ENCODE assay signal across 1 cellular context in genomic region chr5:155455791-155456514, GRCh38.
TF ChIP-seq lines count a peak whose summit lies in the region.

No MANE protein-coding gene starts in this region.

TF ChIP-seq in HepG2, 621 proteins besides CTCF, POLR2A, EP300 and RAD21 (continued from another document):
- TF ChIP-seq ZNF34 (CRISPR knock-in tag; IDR thresholded peaks at IDR 0.05; ENCODE audit: borderline replicate concordance) (no peak), STAT6 (CRISPR knock-in tag; IDR thresholded peaks at IDR 0.05; ENCODE audit: borderline replicate concordance) (no peak), ZSCAN21 (CRISPR knock-in tag; IDR thresholded peaks at IDR 0.05; ENCODE audit: borderline replicate concordance) (no peak), TRAFD1 (CRISPR knock-in tag; IDR thresholded peaks at IDR 0.05; ENCODE audit: borderline replicate concordance) (no peak), ZNF562 (CRISPR knock-in tag; IDR thresholded peaks at IDR 0.05; ENCODE audit: borderline replicate concordance) (no peak)
- TF ChIP-seq, protein P1, sequence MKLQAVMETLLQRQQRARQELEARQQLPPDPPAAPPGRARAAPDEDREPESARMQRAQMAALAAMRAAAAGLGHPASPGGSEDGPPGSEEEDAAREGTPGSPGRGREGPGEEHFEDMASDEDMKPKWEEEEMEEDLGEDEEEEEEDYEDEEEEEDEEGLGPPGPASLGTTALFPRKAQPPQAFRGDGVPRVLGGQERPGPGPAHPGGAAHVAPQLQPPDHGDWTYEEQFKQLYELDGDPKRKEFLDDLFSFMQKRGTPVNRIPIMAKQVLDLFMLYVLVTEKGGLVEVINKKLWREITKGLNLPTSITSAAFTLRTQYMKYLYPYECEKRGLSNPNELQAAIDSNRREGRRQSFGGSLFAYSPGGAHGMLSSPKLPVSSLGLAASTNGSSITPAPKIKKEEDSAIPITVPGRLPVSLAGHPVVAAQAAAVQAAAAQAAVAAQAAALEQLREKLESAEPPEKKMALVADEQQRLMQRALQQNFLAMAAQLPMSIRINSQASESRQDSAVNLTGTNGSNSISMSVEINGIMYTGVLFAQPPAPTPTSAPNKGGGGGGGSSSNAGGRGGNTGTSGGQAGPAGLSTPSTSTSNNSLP (IDR thresholded peaks at IDR 0.05; ENCODE audit: low read depth, low read length), result peak; percentile 57
